23 cellular contexts compared by ENCODE assay signal in genomic region chr9:133727876-133728441, GRCh38. TPM values are rescaled to one million over a fixed set of nuclear protein-coding genes. Genes with fewer than 3 reads are reported as not detected.
A peak's percentile ranks its signal among the peaks of the same experiment; 100 is the strongest.
DNase-seq lines count a peak whose midpoint lies in the region; ATAC-seq, FAIRE-seq and TF ChIP-seq lines count a peak whose summit lies in the region.
"Had no signal": no experiment of that assay in that cellular context is flagged by ENCODE, and none has a peak within 500 bp of the region (broad histone marks: within the 10 kb centered on the region; RNA-seq: fewer than 3 reads in every experiment).

No MANE protein-coding gene starts in this region.

- FAIRE-seq in HepG2 (lab: Jason Lieb, UNC) = no peak
- FAIRE-seq: astrocyte, endometrium, GM12892, pancreas had no signal

- H3K36me3 ChIP-seq in HepG2 (replicated peaks in 1 of 2; ENCODE audit: control insufficient read depth in 1 of 2, insufficient read depth in 2 of 2, low read length in 2 of 2) (peaks cover 0 to 3% of the 10 kb centered on the region in 2 experiments; a peak in 1 of 5 replicates), stomach (no peaks in the 10 kb centered on the region)
- H3K36me3 ChIP-seq: lower lobe of right lung, pancreas, vagina had no signal

- POLR2A ChIA-PET in HepG2 (lab: Yijun Ruan, JAX) = interaction anchor here (1.2 to 3.1 kb wide), 7 partner anchors 10 to 266 kb away, joined by 3 to 22 read pairs (median 5); partner anchors contain the start of gene SARDH

- H3K4me3 ChIP-seq in HepG2 (replicated peaks in 1 of 3; ENCODE audit: insufficient read depth in 1 of 3, low read depth in 2 of 3, low read length in 3 of 3) = no peak overlapping the region
- no peak overlapping the region for H3K4me3 ChIP-seq in stomach
- H3K4me3 ChIP-seq: lower lobe of right lung, pancreas, vagina had no signal

- TF ChIP-seq POLR2A in HepG2 (IDR thresholded peaks at IDR 0.05; ENCODE audit: insufficient read depth in 1 of 2, low read depth in 2 of 2, low read length in 2 of 2) (no peak), stomach (IDR thresholded peaks at IDR 0.05) (no peak)

- CTCF ChIA-PET in HepG2 (lab: Yijun Ruan, JAX; ENCODE audit: low intra/inter-chr PET ratio, low total read pairs) = interaction anchor here (0.8 to 2.6 kb wide), 3 partner anchors 15 to 266 kb away, joined by 4 to 11 read pairs (median 5); no protein-coding TSS in a partner anchor

- WGBS in HepG2 (ENCODE audit: low lambda C conversion rate) = 96% methylated on average over 13 of the region's 18 CpGs
- 82 to 90% (median 87%) methylated on average over 9 to 18 of the region's 18 CpGs for WGBS in stomach, 5 donors

- TF ChIP-seq RAD21 in HepG2 (CRISPR knock-in tag; IDR thresholded peaks at IDR 0.05) = no peak

- in situ Hi-C loops in SK-MEL-5 (cut with HindIII; ENCODE audit: low pct_unique_long_range_greater_than_20kb, low sequenced_read_pairs) = no loop called here
- in situ Hi-C loops in HepG2 (cut with HindIII; ENCODE audit: extremely low pct_ligation_motif_present, low pct_unique_long_range_greater_than_20kb) = loop anchor here (25.0 kb wide), 1 partner anchor 191 kb away; the partner anchor contains the start of gene ADAMTSL2

- H3K4me1 ChIP-seq in HepG2 (ENCODE audit: insufficient read depth, low read length) (peaks cover 13% of the 10 kb centered on the region), stomach (no peaks in the 10 kb centered on the region)
- H3K4me1 ChIP-seq: lower lobe of right lung, vagina had no signal

- H2AFZ ChIP-seq in HepG2 (ENCODE audit: low read length) = no peak overlapping the region

- H3K27me3 ChIP-seq in HepG2 (ENCODE audit: control insufficient read depth in 1 of 2, insufficient read depth in 2 of 2, low read length in 2 of 2) = no peaks in the 10 kb centered on the region
- peaks cover 0 to 6% (median 0%) of the 10 kb centered on the region in 3 donors for H3K27me3 ChIP-seq in stomach
- H3K27me3 ChIP-seq: pancreas, vagina had no signal

- intact Hi-C loops in HepG2 (cut with micrococcal nuclease; ENCODE audit: unreplicated experiment) = loop anchor here (5.0 kb wide), 1 partner anchor 141 kb away; no protein-coding TSS in a partner anchor
- intact Hi-C loops in stomach (cut with DNase I; ENCODE audit: low total_unique reads) = loop anchor here (10.0 kb wide), 1 partner anchor 193 kb away; the partner anchor contains the start of gene ADAMTSL2

- ATAC-seq in HepG2 (peak; percentile 5; the same call in 1 of the 3 replicates), left lobe of liver (no peak)
- ATAC-seq: activated T-cell treated with anti-CD3 and anti-CD28 coated beads, Interleukin-2, amount 50 U/mL, for 4 hours; pancreas had no signal

- H3K27ac ChIP-seq in HepG2 (ENCODE audit: extremely low read length, insufficient read depth, low read length) (no peak overlapping the region), stomach (no peak overlapping the region)
- H3K27ac ChIP-seq: C4-2B, lower lobe of right lung, pancreas, vagina had no signal

- TF ChIP-seq CTCF in HepG2 (CRISPR knock-in tag; IDR thresholded peaks at IDR 0.05) (no peak), stomach (IDR thresholded peaks at IDR 0.05) (no peak), GM20000 (IDR thresholded peaks at IDR 0.05; ENCODE audit: extremely low read depth, missing control alignments) (no peak)

- no peak overlapping the region for H3K4me2 ChIP-seq in HepG2 (ENCODE audit: low read depth, low read length)

- no peaks in the 10 kb centered on the region for H3K79me2 ChIP-seq in HepG2 (ENCODE audit: insufficient read depth, low read length)

- no peak for TF ChIP-seq EP300 in HepG2 (IDR thresholded peaks at IDR 0.05; ENCODE audit: low read depth in 2 of 2, low read length in 2 of 2)
- TF ChIP-seq EP300 in HepG2 (CRISPR knock-in tag; IDR thresholded peaks at IDR 0.05; ENCODE audit: borderline replicate concordance) = no peak
- no peak for TF ChIP-seq EP300 in stomach (IDR thresholded peaks at IDR 0.05)

- BruUV-seq in HepG2 (replicated peaks; lab: Mats Ljungman, UMichigan) = no TSS peak

- no peaks in the 10 kb centered on the region for H3K9me3 ChIP-seq in HepG2 (ENCODE audit: low read length)
- no peaks in the 10 kb centered on the region for H3K9me3 ChIP-seq in stomach
- H3K9me3 ChIP-seq: lower lobe of right lung, pancreas, vagina had no signal

- peak; percentile 51 for DNase-seq in activated CD8-positive, alpha-beta memory T cell treated with anti-CD3 and anti-CD28 coated beads for 24 hours
- no peak for DNase-seq in activated CD8-positive, alpha-beta memory T cell treated with anti-CD3 and anti-CD28 coated beads, Interleukin-2, amount 50 U/mL, for 4 hours
- peak; percentile 24 for DNase-seq in SK-MEL-5 (ENCODE audit: low read depth, low spot score)
- no peak for DNase-seq in HepG2 (ENCODE audit: low spot score)
- peak; percentile 20 for DNase-seq in stomach
- no peak for DNase-seq in GM20000 (ENCODE audit: low spot score)
- no peak for DNase-seq in left lobe of liver (ENCODE audit: low spot score)
- no peak for DNase-seq in effector CD4-positive, alpha-beta T cell
- DNase-seq: activated CD4-positive, alpha-beta T cell treated with anti-CD3 and anti-CD28 coated beads, Interleukin-2, amount 50 U/mL, for 1 hour; activated T-cell treated with anti-CD3 and anti-CD28 coated beads, Interleukin-2, amount 50 U/mL, for 4 hours; cerebellar nuclear complex; GDM1; KG1; lower lobe of right lung; NCI-H1930; NCI-H446; stimulated activated CD4-positive, alpha-beta T cell treated with anti-CD3 and anti-CD28 coated beads, Interleukin-2, amount 100 ng/mL, for 48 hours had no signal

- no peaks in the 10 kb centered on the region; the same call in 1 of the 2 replicates for H4K20me1 ChIP-seq in HepG2 (ENCODE audit: insufficient read depth, low read length)

- H3K9ac ChIP-seq in HepG2 (ENCODE audit: insufficient read depth, low read depth, low read length) = no peak overlapping the region

TF ChIP-seq in HepG2, 621 proteins besides CTCF, POLR2A, EP300 and RAD21:
- TF ChIP-seq ZBTB39 (CRISPR knock-in tag; IDR thresholded peaks at IDR 0.05) (no peak), HNRNPL (IDR thresholded peaks at IDR 0.05; ENCODE audit: low read depth, low read length) (peak; percentile 94)

RNA-seq across cellular contexts. Expression of gene SARDH, which starts 10.2 kb away (rescaled TPM):
- total RNA-seq in SK-MEL-5 (2014; rRNA removed; shearing (Covaris generic)) = 0.61 and 0.88 TPM in 2 replicates
- 0.45 and 1.8 TPM in 2 replicates for polyA plus RNA-seq in SK-MEL-5 (2015; cell fraction: cytosol; rRNA removed)
- polyA plus RNA-seq in SK-MEL-5 (2015; cell fraction: nucleus; rRNA removed) = 0.78 and 3.1 TPM in 2 replicates
- total RNA-seq in HepG2 (2016; rRNA removed; fragmentation: Illumina TruSeq; extraction: Trizol) (32.5 and 34.9 TPM in 2 replicates), stomach (10 to 100 TPM in 1 of 5 donors, 1 to 10 TPM in 3, not detected in 1; 2.3 to 15.2 (median 3.9) TPM), left lobe of liver (208 TPM)
- total RNA-seq in HepG2 (2016; cell fraction: cytosol; rRNA removed; fragmentation: Illumina TruSeq; extraction: Trizol; ENCODE audit: low read depth) = 5.5 and 6.4 TPM in 2 replicates
- total RNA-seq in HepG2 (2016; cell fraction: insoluble cytoplasmic fraction; rRNA removed; fragmentation: Illumina TruSeq; extraction: Trizol) = 25.6 and 34.1 TPM in 2 replicates
- total RNA-seq in HepG2 (2016; cell fraction: membrane; rRNA removed; fragmentation: Illumina TruSeq; extraction: Trizol) = 13.0 TPM in 2 replicates
- 26.8 and 31.9 TPM in 2 replicates for total RNA-seq in HepG2 (2016; cell fraction: nucleus; rRNA removed; fragmentation: Illumina TruSeq; extraction: Trizol)
- polyA plus RNA-seq in HepG2 (2011; rRNA removed) (11.6 and 15.6 TPM in 2 replicates), stomach (1 to 10 TPM in 1 of 3 donors, under 1 TPM in 2; 0.76 to 2.6 (median 0.93) TPM)
- polyA plus RNA-seq in HepG2 (2011; cell fraction: cytosol; rRNA removed) = 6.1 and 10.1 TPM in 2 replicates
- 107 and 130 TPM in 2 replicates for polyA plus RNA-seq in HepG2 (2011; cell fraction: nucleus; rRNA removed)
- 20.2 and 23.9 TPM in 2 replicates for polyA plus RNA-seq in HepG2 (2012)
- 4.0 and 4.1 TPM in 2 replicates for polyA plus RNA-seq in HepG2 (2016; cell fraction: cytosol; fragmentation: Illumina TruSeq; extraction: Trizol; ENCODE audit: low read depth)
- 23.4 and 31.6 TPM in 2 replicates for polyA plus RNA-seq in HepG2 (2016; cell fraction: insoluble cytoplasmic fraction; fragmentation: Illumina TruSeq; extraction: Trizol; ENCODE audit: low read depth)
- 7.8 and 8.3 TPM in 2 replicates for polyA plus RNA-seq in HepG2 (2016; cell fraction: membrane; fragmentation: Illumina TruSeq; extraction: Trizol; ENCODE audit: low read depth)
- polyA plus RNA-seq in HepG2 (2016; cell fraction: nucleus; fragmentation: Illumina TruSeq; extraction: Trizol; ENCODE audit: insufficient read depth, low read depth) = 46.0 and 50.9 TPM in 2 replicates
- polyA minus RNA-seq in HepG2 (2011; rRNA and poly(A)+ RNA removed; ENCODE audit: low replicate concordance) = 55.5 TPM in 1 of 2 replicates, not detected in the other
- polyA minus RNA-seq in HepG2 (2011; cell fraction: cytosol; rRNA and poly(A)+ RNA removed) = 17.1 and 19.0 TPM in 2 replicates
- 35.9 and 37.7 TPM in 2 replicates for polyA minus RNA-seq in HepG2 (2011; cell fraction: nucleus; rRNA and poly(A)+ RNA removed)

Comparison
In these comparisons a context has a peak if more than half of its experiments do, and no peak if none do; other contexts are left out.
1. DNase-seq: peak in activated CD8-positive, alpha-beta memory T cell treated with anti-CD3 and anti-CD28 coated beads for 24 hours (single experiment), SK-MEL-5 (single experiment) and stomach (single experiment); none in activated CD8-positive, alpha-beta memory T cell treated with anti-CD3 and anti-CD28 coated beads, Interleukin-2, amount 50 U/mL, for 4 hours (single experiment), HepG2 (single experiment), GM20000 (single experiment), left lobe of liver (single experiment) and effector CD4-positive, alpha-beta T cell (single experiment).